30 cellular contexts compared by ENCODE assay signal in the genomic region with DNA sequence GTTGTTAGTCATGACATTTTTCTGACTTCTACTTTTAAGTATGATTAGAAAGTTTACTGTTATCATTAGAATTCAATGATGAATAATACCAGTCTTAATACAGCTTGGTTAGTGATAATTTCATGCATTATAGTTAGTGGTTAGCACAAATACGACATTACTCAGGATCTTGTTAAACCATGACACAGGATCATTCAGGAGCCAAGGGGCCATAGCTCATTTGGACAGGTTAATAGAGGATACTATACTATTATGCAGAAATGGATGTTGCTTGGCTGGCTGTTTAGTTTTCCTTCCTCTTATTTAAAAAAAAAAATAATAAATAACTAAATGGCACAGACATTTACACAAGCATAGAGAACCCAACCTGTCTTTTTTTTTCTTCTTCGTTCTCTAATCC.
"Had no signal": no experiment of that assay in that cellular context is flagged by ENCODE, and none has a peak within 500 bp of the region (broad histone marks: within the 10 kb centered on the region; RNA-seq: fewer than 3 reads in every experiment).

No MANE protein-coding gene starts in this region.

- H3K27ac Mint-ChIP-seq: activated CD4-positive, alpha-beta memory T cell treated with anti-CD3 and anti-CD28 coated beads for 36 hours; activated naive CD4-positive, alpha-beta T cell treated with anti-CD3 and anti-CD28 coated beads for 36 hours; activated naive CD4-positive, alpha-beta T cell treated with anti-CD3 and anti-CD28 coated beads, Interleukin-2, amount 50 U/mL, for 72 hours; activated T-helper 1 cell treated with anti-CD3 and anti-CD28 coated beads, Interleukin-12 subunit alpha, Interleukin-12 subunit beta, Interleukin-2, Interleukin-4 antibody, amounts not matched to agents 30 ng/mL and 10 ng/mL and 1 ng/mL, durations not matched to agents 14 hours and 24 hours and 36 hours; IgD-negative memory B cell; T-helper 2 cell treated with Interferon-gamma antibody and Interleukin-4, amounts not matched to agents 5 μg/mL and 100 μg/mL, for 36 hours had no signal

- H3K27me3 ChIP-seq: adrenal gland, brain microvascular endothelial cell, cardiac muscle cell, colonic mucosa, Peyer's patch, SJSA1 had no signal

- H3K4me3 Mint-ChIP-seq: activated CD4-positive, alpha-beta memory T cell treated with anti-CD3 and anti-CD28 coated beads for 36 hours; activated naive CD4-positive, alpha-beta T cell treated with anti-CD3 and anti-CD28 coated beads for 36 hours; activated T-cell treated with anti-CD3 and anti-CD28 coated beads, Interleukin-2, amount 50 U/mL, for 4 hours; activated T-helper 1 cell treated with anti-CD3 and anti-CD28 coated beads, Interleukin-12 subunit alpha, Interleukin-12 subunit beta, Interleukin-2, Interleukin-4 antibody, amounts not matched to agents 30 ng/mL and 10 ng/mL and 1 ng/mL, durations not matched to agents 14 hours and 24 hours and 36 hours; central memory CD8-positive, alpha-beta T cell; IgD-negative memory B cell; T-helper 2 cell treated with Interferon-gamma antibody and Interleukin-4, amounts not matched to agents 5 μg/mL and 100 μg/mL, for 36 hours had no signal

- DNase-seq: activated CD4-positive, alpha-beta memory T cell treated with anti-CD3 and anti-CD28 coated beads for 36 hours; activated CD4-positive, alpha-beta T cell treated with anti-CD3 and anti-CD28 coated beads for 4 hours; activated CD4-positive, alpha-beta T cell treated with anti-CD3 and anti-CD28 coated beads, Interleukin-2, amount 50 U/mL, for 1 hour; activated CD8-positive, alpha-beta memory T cell treated with anti-CD3 and anti-CD28 coated beads, Interleukin-2, amount 50 U/mL, for 4 hours; activated gamma-delta T cell treated with Interleukin-2 at 50 U/mL for 16 hours; activated naive CD4-positive, alpha-beta T cell treated with anti-CD3 and anti-CD28 coated beads for 36 hours; activated T-cell treated with anti-CD3 and anti-CD28 coated beads for 4 hours; activated T-cell treated with anti-CD3 and anti-CD28 coated beads, Interleukin-2, amount 50 U/mL, for 4 hours; adrenal gland; anterior cingulate cortex; brain microvascular endothelial cell; colonic mucosa; Karpas-422; NCI-H1092 treated with DMSO at 0.1 percent for 48 hours; NCI-H187 treated with DMSO at 0.1 percent for 48 hours; NCI-H2171 treated with DMSO at 0.1 percent for 48 hours; NCI-H2227 treated with DMSO at 0.1 percent for 48 hours; NCI-H446; NCI-H524; Peyer's patch; RPMI8226; SHP77 treated with DMSO at 0.1 percent for 48 hours had no signal

- ATAC-seq: activated naive CD4-positive, alpha-beta T cell treated with anti-CD3 and anti-CD28 coated beads, Interleukin-2, amount 50 U/mL, for 72 hours; activated T-cell treated with anti-CD3 and anti-CD28 coated beads, Interleukin-2, amount 50 U/mL, for 4 hours had no signal

- H3K27me3 Mint-ChIP-seq: activated CD4-positive, alpha-beta memory T cell treated with anti-CD3 and anti-CD28 coated beads for 36 hours; central memory CD8-positive, alpha-beta T cell; IgD-negative memory B cell had no signal

- H3K9me3 Mint-ChIP-seq: activated CD4-positive, alpha-beta memory T cell treated with anti-CD3 and anti-CD28 coated beads for 36 hours; activated naive CD4-positive, alpha-beta T cell treated with anti-CD3 and anti-CD28 coated beads for 36 hours; activated naive CD4-positive, alpha-beta T cell treated with anti-CD3 and anti-CD28 coated beads, Interleukin-2, amount 50 U/mL, for 72 hours; activated T-cell treated with anti-CD3 and anti-CD28 coated beads, Interleukin-2, amount 50 U/mL, for 4 hours; activated T-helper 1 cell treated with anti-CD3 and anti-CD28 coated beads, Interleukin-12 subunit alpha, Interleukin-12 subunit beta, Interleukin-2, Interleukin-4 antibody, amounts not matched to agents 30 ng/mL and 10 ng/mL and 1 ng/mL, durations not matched to agents 14 hours and 24 hours and 36 hours; central memory CD8-positive, alpha-beta T cell; IgD-negative memory B cell; T-helper 2 cell treated with Interferon-gamma antibody and Interleukin-4, amounts not matched to agents 5 μg/mL and 100 μg/mL, for 36 hours had no signal

- H3K4me1 ChIP-seq: colonic mucosa, Peyer's patch, SJSA1 had no signal

- H3K36me3 ChIP-seq: adrenal gland, brain microvascular endothelial cell, cardiac muscle cell, colonic mucosa, SJSA1 had no signal

- H3K36me3 Mint-ChIP-seq: activated naive CD4-positive, alpha-beta T cell treated with anti-CD3 and anti-CD28 coated beads, Interleukin-2, amount 50 U/mL, for 72 hours had no signal

- H3K4me3 ChIP-seq: adrenal gland, cardiac muscle cell, colonic mucosa, Peyer's patch, SJSA1 had no signal

- H3K27ac ChIP-seq: adrenal gland, brain microvascular endothelial cell, cardiac muscle cell, colonic mucosa, Peyer's patch, SJSA1 had no signal

- H3K9me3 ChIP-seq: adrenal gland, colonic mucosa, Peyer's patch, SJSA1 had no signal

- FAIRE-seq: TTC549 had no signal
